In genomic region chr1:230264342-230264741, GRCh38 we compare ENCODE assay signal across 23 cellular contexts.
DNase-seq lines count a peak whose midpoint lies in the region; ATAC-seq and TF ChIP-seq lines count a peak whose summit lies in the region.
"Had no signal": no experiment of that assay in that cellular context is flagged by ENCODE, and none has a peak within 500 bp of the region (broad histone marks: within the 10 kb centered on the region; RNA-seq: fewer than 3 reads in every experiment).

No MANE protein-coding gene starts in this region.

- H3K4me1 ChIP-seq in upper lobe of right lung, result peaks cover 8% of the 10 kb centered on the region

- intact Hi-C loops in activated T-helper 2 cell treated with anti-CD3 and anti-CD28 coated beads, Interferon-gamma antibody, Interleukin-2, Interleukin-4, amounts not matched to agents 10 μg/mL and 5 μg/mL and 100 μg/mL, durations not matched to agents 14 hours and 24 hours and 36 hours (cut with micrococcal nuclease), result no loop called here
- intact Hi-C loops in upper lobe of right lung (cut with DNase I), result no loop called here

- peaks cover 91% of the 10 kb centered on the region for H3K36me3 Mint-ChIP-seq in activated T-cell treated with anti-CD3 and anti-CD28 coated beads, Interleukin-2, amount 50 U/mL, for 24 hours (ENCODE audit: low read depth)
- peaks cover 44% of the 10 kb centered on the region for H3K36me3 Mint-ChIP-seq in activated T-helper 2 cell treated with anti-CD3 and anti-CD28 coated beads, Interferon-gamma antibody, Interleukin-2, Interleukin-4, amounts not matched to agents 10 μg/mL and 5 μg/mL and 100 μg/mL, durations not matched to agents 14 hours and 24 hours and 36 hours (ENCODE audit: low read depth)

- DNase-seq in activated T-cell treated with anti-CD3 and anti-CD28 coated beads, Interleukin-2, amount 50 U/mL, for 24 hours, result no peak
- DNase-seq in activated T-cell treated with anti-CD3 and anti-CD28 coated beads for 4 hours, result no peak
- DNase-seq in Jurkat, Clone E6-1 (ENCODE audit: low read depth, low spot score), result peak; percentile 66
- DNase-seq in activated T-helper 2 cell treated with anti-CD3 and anti-CD28 coated beads, Interferon-gamma antibody, Interleukin-2, Interleukin-4, amounts not matched to agents 10 μg/mL and 5 μg/mL and 100 μg/mL, durations not matched to agents 14 hours and 24 hours and 36 hours (ENCODE audit: low spot score), result no peak
- peak; percentile 18 for DNase-seq in upper lobe of right lung
- DNase-seq in ecto neural progenitor cell (ENCODE audit: low spot score), result no peak
- DNase-seq in NCI-H146 (lab: John Stamatoyannopoulos, UW), result no peak
- DNase-seq: BE2C; COR-L47; DMS79 treated with DMSO at 0.1 percent for 48 hours; MM.1S; NCI-H1048; NCI-H1436; NCI-H1930; NCI-H345; NCI-H774; NK-92 treated with Interleukin-12 subunit alpha and Interleukin-12 subunit beta, amount 100 ng/mL, for 24 hours had no signal

- H3K4me3 Mint-ChIP-seq in activated T-cell treated with anti-CD3 and anti-CD28 coated beads, Interleukin-2, amount 50 U/mL, for 24 hours, result no peak overlapping the region
- no peak overlapping the region for H3K4me3 Mint-ChIP-seq in activated T-helper 2 cell treated with anti-CD3 and anti-CD28 coated beads, Interferon-gamma antibody, Interleukin-2, Interleukin-4, amounts not matched to agents 10 μg/mL and 5 μg/mL and 100 μg/mL, durations not matched to agents 14 hours and 24 hours and 36 hours (ENCODE audit: low read depth)
- H3K4me3 Mint-ChIP-seq: CD4-positive, alpha-beta T cell; GM23338 had no signal

- ATAC-seq in upper lobe of right lung, result no peak
- ATAC-seq: A549, GM23338, Panc1, SK-N-SH treated with all-trans-retinoic acid at 6 μM for 48 hours had no signal

- H3K36me3 ChIP-seq in upper lobe of right lung, result peaks cover 39% of the 10 kb centered on the region

- no peaks in the 10 kb centered on the region for H3K27me3 Mint-ChIP-seq in activated T-cell treated with anti-CD3 and anti-CD28 coated beads, Interleukin-2, amount 50 U/mL, for 24 hours
- no peaks in the 10 kb centered on the region for H3K27me3 Mint-ChIP-seq in activated T-helper 2 cell treated with anti-CD3 and anti-CD28 coated beads, Interferon-gamma antibody, Interleukin-2, Interleukin-4, amounts not matched to agents 10 μg/mL and 5 μg/mL and 100 μg/mL, durations not matched to agents 14 hours and 24 hours and 36 hours (ENCODE audit: low read depth)
- H3K27me3 Mint-ChIP-seq: CD4-positive, alpha-beta T cell had no signal

- no peak overlapping the region for H3K4me3 ChIP-seq in Jurkat, Clone E6-1 (ENCODE audit: low read length)
- H3K4me3 ChIP-seq in upper lobe of right lung, result no peak overlapping the region
- H3K4me3 ChIP-seq: A549, GM23338, HAP-1 had no signal

- no peak overlapping the region for H3K27ac ChIP-seq in upper lobe of right lung
- H3K27ac ChIP-seq: A549 had no signal

- peak overlapping the region; percentile 37 for H3K27ac Mint-ChIP-seq in activated T-cell treated with anti-CD3 and anti-CD28 coated beads, Interleukin-2, amount 50 U/mL, for 24 hours
- H3K27ac Mint-ChIP-seq in activated T-helper 2 cell treated with anti-CD3 and anti-CD28 coated beads, Interferon-gamma antibody, Interleukin-2, Interleukin-4, amounts not matched to agents 10 μg/mL and 5 μg/mL and 100 μg/mL, durations not matched to agents 14 hours and 24 hours and 36 hours, result peak overlapping the region; percentile 33
- H3K27ac Mint-ChIP-seq: CD4-positive, alpha-beta T cell; GM23338 had no signal

- H3K9me3 Mint-ChIP-seq in activated T-cell treated with anti-CD3 and anti-CD28 coated beads, Interleukin-2, amount 50 U/mL, for 24 hours, result no peaks in the 10 kb centered on the region
- H3K9me3 Mint-ChIP-seq in activated T-helper 2 cell treated with anti-CD3 and anti-CD28 coated beads, Interferon-gamma antibody, Interleukin-2, Interleukin-4, amounts not matched to agents 10 μg/mL and 5 μg/mL and 100 μg/mL, durations not matched to agents 14 hours and 24 hours and 36 hours, result no peaks in the 10 kb centered on the region
- H3K9me3 Mint-ChIP-seq: CD4-positive, alpha-beta T cell had no signal

- no peaks in the 10 kb centered on the region for H3K9me3 ChIP-seq in upper lobe of right lung
- H3K9me3 ChIP-seq: A549, BE2C, HAP-1 had no signal

- H3K27me3 ChIP-seq in upper lobe of right lung, result no peaks in the 10 kb centered on the region
- H3K27me3 ChIP-seq: BE2C had no signal

- peaks cover 13% of the 10 kb centered on the region for H3K4me1 Mint-ChIP-seq in activated T-cell treated with anti-CD3 and anti-CD28 coated beads, Interleukin-2, amount 50 U/mL, for 24 hours (ENCODE audit: low read depth)
- peaks cover 2% of the 10 kb centered on the region for H3K4me1 Mint-ChIP-seq in activated T-helper 2 cell treated with anti-CD3 and anti-CD28 coated beads, Interferon-gamma antibody, Interleukin-2, Interleukin-4, amounts not matched to agents 10 μg/mL and 5 μg/mL and 100 μg/mL, durations not matched to agents 14 hours and 24 hours and 36 hours (ENCODE audit: low read depth)

- no peak for TF ChIP-seq CTCF in upper lobe of right lung (IDR thresholded peaks at IDR 0.05)

Comparison
In these comparisons a context has a peak if more than half of its experiments do, and no peak if none do; other contexts are left out.
1. DNase-seq: peak in Jurkat, Clone E6-1 (single experiment) and upper lobe of right lung (single experiment); none in activated T-cell treated with anti-CD3 and anti-CD28 coated beads, Interleukin-2, amount 50 U/mL, for 24 hours (single experiment), activated T-cell treated with anti-CD3 and anti-CD28 coated beads for 4 hours (single experiment), activated T-helper 2 cell treated with anti-CD3 and anti-CD28 coated beads, Interferon-gamma antibody, Interleukin-2, Interleukin-4, amounts not matched to agents 10 μg/mL and 5 μg/mL and 100 μg/mL, durations not matched to agents 14 hours and 24 hours and 36 hours (single experiment), ecto neural progenitor cell (single experiment) and NCI-H146 (single experiment).